In genomic region chr6:149379977-149380376, GRCh38 we compare ENCODE assay signal across 16 cellular contexts. TPM values are rescaled to one million over a fixed set of nuclear protein-coding genes. Genes with fewer than 3 reads are reported as not detected.
A peak's percentile ranks its signal among the peaks of the same experiment; 100 is the strongest.
DNase-seq lines count a peak whose midpoint lies in the region; ATAC-seq and TF ChIP-seq lines count a peak whose summit lies in the region.
"Had no signal": no experiment of that assay in that cellular context is flagged by ENCODE, and none has a peak within 500 bp of the region (broad histone marks: within the 10 kb centered on the region; RNA-seq: fewer than 3 reads in every experiment).

No MANE protein-coding gene starts in this region.

- intact Hi-C loops in activated B cell treated with CpG ODN at 0.5 μM for 24 hours (cut with micrococcal nuclease) = no loop called here

- peak overlapping the region; percentile 81 for H3K27ac Mint-ChIP-seq in activated T-cell treated with anti-CD3 and anti-CD28 coated beads, Interleukin-2, amount 50 U/mL, for 72 hours
- H3K27ac Mint-ChIP-seq in activated B cell treated with CpG ODN at 0.5 μM for 24 hours (peak overlapping the region; percentile 25), endothelial cell (ENCODE audit: unreplicated experiment) (no peak overlapping the region)

- TF ChIP-seq CTCF in HEK293 (tag by site-specific recombination; IDR thresholded peaks at IDR 0.05) (no peak), activated B cell treated with CpG ODN at 0.5 μM for 24 hours (IDR thresholded peaks at IDR 0.05) (no peak), endothelial cell (IDR thresholded peaks at IDR 0.05; ENCODE audit: unreplicated experiment) (no peak)

- CTCF ChIA-PET in HEK293 (lab: Yijun Ruan, JAX) = no interaction called here
- CTCF ChIA-PET in activated B cell treated with CpG ODN at 0.5 μM for 24 hours (lab: Charles Lee) = no interaction called here

- no peak overlapping the region for H3K27ac ChIP-seq in HEK293 (ENCODE audit: extremely low read depth, low read depth, low read length)

- no peak for DNase-seq in activated T-cell treated with anti-CD3 and anti-CD28 coated beads, Interleukin-2, amount 50 U/mL, for 72 hours
- DNase-seq in activated T-cell treated with anti-CD3 and anti-CD28 coated beads for 4 hours (no peak), activated B cell treated with CpG ODN at 0.5 μM for 24 hours (no peak), endothelial cell (ENCODE audit: low spot score) (no peak), GM19240 (ENCODE audit: insufficient read length, low spot score) (no peak)
- DNase-seq: ACHN, C1 segment of cervical spinal cord, KG1, NCI-H1105 treated with DMSO at 0.1 percent for 48 hours, NCI-H1694 treated with DMSO at 0.1 percent for 48 hours, NCI-H2107, NCI-H510A, NCI-H82, SHP77 treated with DMSO at 0.1 percent for 48 hours had no signal

- H3K9me3 ChIP-seq in HEK293 (ENCODE audit: control insufficient read depth, insufficient read depth, low read depth, low read length) = no peaks in the 10 kb centered on the region

- no peaks in the 10 kb centered on the region for H3K27me3 Mint-ChIP-seq in activated T-cell treated with anti-CD3 and anti-CD28 coated beads, Interleukin-2, amount 50 U/mL, for 72 hours (ENCODE audit: low read depth)
- H3K27me3 Mint-ChIP-seq in activated B cell treated with CpG ODN at 0.5 μM for 24 hours = no peaks in the 10 kb centered on the region
- H3K27me3 Mint-ChIP-seq in endothelial cell (ENCODE audit: unreplicated experiment) = peaks cover 5% of the 10 kb centered on the region

- no peaks in the 10 kb centered on the region for H3K4me1 ChIP-seq in HEK293 (ENCODE audit: control insufficient read depth, insufficient read depth, low read length)

- peaks cover 71% of the 10 kb centered on the region for H3K4me1 Mint-ChIP-seq in activated T-cell treated with anti-CD3 and anti-CD28 coated beads, Interleukin-2, amount 50 U/mL, for 72 hours (ENCODE audit: low read depth)
- peaks cover 22% of the 10 kb centered on the region for H3K4me1 Mint-ChIP-seq in activated B cell treated with CpG ODN at 0.5 μM for 24 hours
- peaks cover 4% of the 10 kb centered on the region for H3K4me1 Mint-ChIP-seq in endothelial cell (ENCODE audit: unreplicated experiment)

- peaks cover 33 to 57% of the 10 kb centered on the region in 2 experiments for H3K36me3 ChIP-seq in HEK293 (ENCODE audit: control insufficient read depth in 2 of 2, insufficient read depth in 1 of 2, low read length in 2 of 2)

- H3K9me3 Mint-ChIP-seq in activated T-cell treated with anti-CD3 and anti-CD28 coated beads, Interleukin-2, amount 50 U/mL, for 72 hours = peaks cover 0 to 2% of the 10 kb centered on the region in 2 donors
- H3K9me3 Mint-ChIP-seq in activated B cell treated with CpG ODN at 0.5 μM for 24 hours (no peaks in the 10 kb centered on the region), endothelial cell (ENCODE audit: unreplicated experiment) (no peaks in the 10 kb centered on the region)

- peak overlapping the region in 1 of 2 donors; percentile 31 for H3K4me3 Mint-ChIP-seq in activated T-cell treated with anti-CD3 and anti-CD28 coated beads, Interleukin-2, amount 50 U/mL, for 72 hours
- H3K4me3 Mint-ChIP-seq in activated B cell treated with CpG ODN at 0.5 μM for 24 hours = no peak overlapping the region
- peak overlapping the region; percentile 39 for H3K4me3 Mint-ChIP-seq in endothelial cell (ENCODE audit: unreplicated experiment)

- no peak overlapping the region for H3K4me3 ChIP-seq in HEK293 (ENCODE audit: low read depth, low read length)

- H3K36me3 Mint-ChIP-seq in activated T-cell treated with anti-CD3 and anti-CD28 coated beads, Interleukin-2, amount 50 U/mL, for 72 hours (ENCODE audit: insufficient read depth in 2 of 2) = peaks cover 27 to 70% of the 10 kb centered on the region in 2 donors
- H3K36me3 Mint-ChIP-seq in activated B cell treated with CpG ODN at 0.5 μM for 24 hours (ENCODE audit: low read depth) (peaks cover 76% of the 10 kb centered on the region), endothelial cell (ENCODE audit: low read depth, unreplicated experiment) (peaks cover 38% of the 10 kb centered on the region)

- POLR2A ChIA-PET in HEK293 (lab: Yijun Ruan, JAX) = no interaction called here
- POLR2A ChIA-PET in activated B cell treated with CpG ODN at 0.5 μM for 24 hours (lab: Charles Lee) = no interaction called here

- ATAC-seq in activated T-cell treated with anti-CD3 and anti-CD28 coated beads, Interleukin-2, amount 50 U/mL, for 72 hours (replicated peaks in 1 of 2) = no peak
- ATAC-seq in activated B cell treated with CpG ODN at 0.5 μM for 24 hours (ENCODE audit: low read depth) = no peak
- no peak for ATAC-seq in GM21825 (IDR thresholded peaks at IDR 0.05; ENCODE audit: unreplicated experiment)

TF ChIP-seq in HEK293, 187 proteins besides CTCF, POLR2A, EP300 and RAD21:
- TF ChIP-seq ZNF19 (tag by site-specific recombination; IDR thresholded peaks at IDR 0.05; ENCODE audit: low read depth) (no peak), ZNF121 (tag by site-specific recombination; IDR thresholded peaks at IDR 0.05) (0 out of 2 replicates have a peak, but pooled peaks have one; percentile 41), ZNF580 (tag by site-specific recombination; IDR thresholded peaks at IDR 0.05) (no peak), ZNF302 (tag by site-specific recombination; IDR thresholded peaks at IDR 0.05; ENCODE audit: low read depth) (no peak), ZNF133 (tag by site-specific recombination; IDR thresholded peaks at IDR 0.05) (no peak), SP2 (tag by site-specific recombination; IDR thresholded peaks at IDR 0.05) (no peak), ZNF2 (tag by site-specific recombination; IDR thresholded peaks at IDR 0.05) (no peak)

RNA-seq across cellular contexts. Expression of gene SUMO4, which starts 20.1 kb away (rescaled TPM):
- 1 to 10 TPM; 5.4 to 7.2 TPM for total RNA-seq in activated T-cell treated with anti-CD3 and anti-CD28 coated beads, Interleukin-2, amount 50 U/mL, for 72 hours
- total RNA-seq in activated B cell treated with CpG ODN at 0.5 μM for 24 hours (6.7 and 7.9 TPM in 2 replicates), endothelial cell (ENCODE audit: unreplicated experiment) (4.8 TPM)
